ENCODE assay signal across 1 cellular context in genomic region chr17:30450125-30451027, GRCh38.
TF ChIP-seq lines count a peak whose summit lies in the region.

No MANE protein-coding gene starts in this region.

TF ChIP-seq in HepG2, 621 proteins besides CTCF, POLR2A, EP300 and RAD21 (continued from another document and continues in another):
- TF ChIP-seq BCLAF1 (IDR thresholded peaks at IDR 0.05): no peak
- no peak for TF ChIP-seq ZBTB34 (CRISPR knock-in tag; IDR thresholded peaks at IDR 0.05)
- TF ChIP-seq POLR2G (IDR thresholded peaks at IDR 0.05; ENCODE audit: low read depth, low read length): no peak
- peak; percentile 73; the same call in 1 of the 2 replicates for TF ChIP-seq POGK (CRISPR knock-in tag; conservative IDR thresholded peaks at IDR 0.05)
- TF ChIP-seq KLF11 (CRISPR knock-in tag; IDR thresholded peaks at IDR 0.05): no peak
- TF ChIP-seq ZNF530 (CRISPR knock-in tag; IDR thresholded peaks at IDR 0.05; ENCODE audit: low read depth): no peak
- TF ChIP-seq ZSCAN20 (CRISPR knock-in tag; IDR thresholded peaks at IDR 0.05; ENCODE audit: borderline replicate concordance): no peak
- no peak for TF ChIP-seq MEIS1 (CRISPR knock-in tag; IDR thresholded peaks at IDR 0.05; ENCODE audit: borderline replicate concordance)
- TF ChIP-seq ADNP (CRISPR knock-in tag; IDR thresholded peaks at IDR 0.05): no peak; the same call in 1 of the 2 replicates
- TF ChIP-seq ELF3 (CRISPR knock-in tag; IDR thresholded peaks at IDR 0.05): peak; percentile 67
- TF ChIP-seq ZNF687 (CRISPR knock-in tag; IDR thresholded peaks at IDR 0.05): no peak
- TF ChIP-seq SMC3 (IDR thresholded peaks at IDR 0.05; ENCODE audit: low read length): no peak
- TF ChIP-seq ZNF33A (CRISPR knock-in tag; IDR thresholded peaks at IDR 0.05; ENCODE audit: borderline replicate concordance): no peak
- TF ChIP-seq SAFB2 (CRISPR knock-in tag; IDR thresholded peaks at IDR 0.05; ENCODE audit: borderline replicate concordance, low read depth): no peak; the same call in 1 of the 2 replicates
- TF ChIP-seq ISL2 (CRISPR knock-in tag; IDR thresholded peaks at IDR 0.05): peak; percentile 87
- peak; percentile 87 for TF ChIP-seq NCOA2 (CRISPR knock-in tag; IDR thresholded peaks at IDR 0.05)
- TF ChIP-seq ZNF713 (CRISPR knock-in tag; IDR thresholded peaks at IDR 0.05): no peak
- TF ChIP-seq NFE2 (CRISPR knock-in tag; IDR thresholded peaks at IDR 0.05): no peak
- no peak for TF ChIP-seq AKNA (CRISPR knock-in tag; IDR thresholded peaks at IDR 0.05; ENCODE audit: borderline replicate concordance)
- no peak for TF ChIP-seq ZNF17 (CRISPR knock-in tag; IDR thresholded peaks at IDR 0.05)
- no peak for TF ChIP-seq JARID2 (CRISPR knock-in tag; IDR thresholded peaks at IDR 0.05; ENCODE audit: insufficient replicate concordance)
- peak; percentile 74 for TF ChIP-seq NR2F6 (IDR thresholded peaks at IDR 0.05)
- peak; percentile 83 for TF ChIP-seq NR2F6 (CRISPR knock-in tag; IDR thresholded peaks at IDR 0.05)
- no peak for TF ChIP-seq DR1 (CRISPR knock-in tag; IDR thresholded peaks at IDR 0.05)
- no peak for TF ChIP-seq ELK4 (CRISPR knock-in tag; IDR thresholded peaks at IDR 0.05; ENCODE audit: borderline replicate concordance)
- TF ChIP-seq ZFP62 (CRISPR knock-in tag; IDR thresholded peaks at IDR 0.05): no peak
- TF ChIP-seq ZNF574 (CRISPR knock-in tag; IDR thresholded peaks at IDR 0.05): peak; percentile 79
- TF ChIP-seq CEBPZ (IDR thresholded peaks at IDR 0.05; ENCODE audit: low read length): no peak
- 0 out of 2 replicates have a peak, but pooled peaks have one; percentile 25 for TF ChIP-seq KAT7 (CRISPR knock-in tag; IDR thresholded peaks at IDR 0.05; ENCODE audit: borderline replicate concordance)
- TF ChIP-seq PAX8 (CRISPR knock-in tag; IDR thresholded peaks at IDR 0.05; ENCODE audit: borderline replicate concordance): no peak
- no peak for TF ChIP-seq BORCS8-MEF2B (CRISPR knock-in tag; IDR thresholded peaks at IDR 0.05)
- TF ChIP-seq ZNF761 (CRISPR knock-in tag; conservative IDR thresholded peaks at IDR 0.05): no peak
- TF ChIP-seq AGO2 (optimal IDR thresholded peaks at IDR 0.05; ENCODE audit: low read depth, low read length): no peak
